In genomic region chr1:48684381-48684780, GRCh38 we compare ENCODE assay signal across 18 cellular contexts.
"Had no signal": no experiment of that assay in that cellular context is flagged by ENCODE, and none has a peak within 500 bp of the region (broad histone marks: within the 10 kb centered on the region; RNA-seq: fewer than 3 reads in every experiment).

No MANE protein-coding gene starts in this region.

- H3K27me3 ChIP-seq: esophagus squamous epithelium, gastroesophageal sphincter, neutrophil, sigmoid colon, thyroid gland, upper lobe of left lung, vagina had no signal

- H3K4me1 ChIP-seq: esophagus squamous epithelium, left ventricle myocardium inferior, sigmoid colon, upper lobe of left lung had no signal

- DNase-seq: dermis blood vessel endothelial cell; esophagus squamous epithelium; foreskin fibroblast; immature natural killer cell; left ventricle myocardium inferior; mesendoderm; naive B cell; posterior cingulate gyrus; sigmoid colon; stimulated activated naive CD4-positive, alpha-beta T cell; thyroid gland; upper lobe of left lung had no signal

- H3K4me3 ChIP-seq: esophagus squamous epithelium, gastroesophageal sphincter, left ventricle myocardium inferior, lung, sigmoid colon, skin epidermis, thyroid gland, upper lobe of left lung, vagina had no signal

- H3K36me3 ChIP-seq: esophagus squamous epithelium, gastroesophageal sphincter, left ventricle myocardium inferior, neutrophil, sigmoid colon, thyroid gland, upper lobe of left lung, vagina had no signal

- H3K4me3 Mint-ChIP-seq: immature natural killer cell, naive B cell, nephron had no signal

- H3K36me3 Mint-ChIP-seq: immature natural killer cell, naive B cell had no signal

- H3K27ac ChIP-seq: esophagus squamous epithelium, gastroesophageal sphincter, left ventricle myocardium inferior, neutrophil, sigmoid colon, skin epidermis, thyroid gland, upper lobe of left lung, vagina had no signal

- H3K4me1 Mint-ChIP-seq: immature natural killer cell had no signal

- H3K9me3 Mint-ChIP-seq: immature natural killer cell, naive B cell, nephron had no signal

- H3K27ac Mint-ChIP-seq: immature natural killer cell, naive B cell, nephron had no signal

- H3K9me3 ChIP-seq: esophagus squamous epithelium, gastroesophageal sphincter, left ventricle myocardium inferior, neutrophil, sigmoid colon, thyroid gland, upper lobe of left lung, vagina had no signal
